Comparison of ENCODE assay signal across 20 cellular contexts in the genomic region with DNA sequence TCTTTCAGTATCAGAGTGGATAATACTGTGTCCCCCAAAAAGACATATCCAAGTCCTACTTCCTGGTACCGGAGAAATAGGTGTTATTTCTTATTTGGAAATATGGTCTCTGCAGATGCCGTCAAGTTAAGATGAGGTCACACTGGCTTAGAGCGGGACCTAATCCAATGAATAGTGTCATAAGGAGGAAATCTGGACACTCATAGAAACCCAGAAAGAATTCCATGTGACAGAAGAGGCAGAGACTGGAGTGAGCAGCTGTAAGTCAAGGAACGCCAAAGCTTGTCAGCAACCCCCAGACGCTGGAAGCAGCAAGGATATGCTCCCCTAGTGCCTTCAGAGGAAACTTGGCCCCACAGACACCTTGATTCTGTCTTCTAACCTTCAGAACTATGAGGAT.
"Had no signal": no experiment of that assay in that cellular context is flagged by ENCODE, and none has a peak within 500 bp of the region (broad histone marks: within the 10 kb centered on the region; RNA-seq: fewer than 3 reads in every experiment).

No MANE protein-coding gene starts in this region.

- H3K27ac ChIP-seq: esophagus squamous epithelium, gastrocnemius medialis, neural progenitor cell, parathyroid adenoma, thoracic aorta, tibial nerve, upper lobe of left lung had no signal

- H3K9me3 ChIP-seq: esophagus squamous epithelium, gastrocnemius medialis, mucosa of descending colon, thoracic aorta had no signal

- H3K4me3 ChIP-seq: esophagus squamous epithelium, gastrocnemius medialis, mucosa of descending colon, neural progenitor cell, thoracic aorta, tibial nerve, upper lobe of left lung had no signal

- H3K9ac ChIP-seq: neural progenitor cell, parathyroid adenoma had no signal

- DNase-seq: cerebellar nuclear complex; cortex of kidney; effector memory CD8-positive, alpha-beta T cell; erythroblast; esophagus squamous epithelium; gastrocnemius medialis; hippocampal formation; left colon; mesenchymal stem cell; mucosa of descending colon; naive thymus-derived CD4-positive, alpha-beta T cell; small intestine; stimulated activated CD4-positive, alpha-beta T cell treated with anti-CD3 and anti-CD28 coated beads, Interleukin-15, amount 100 ng/mL, for 24 hours; stimulated activated CD4-positive, alpha-beta T cell treated with anti-CD3 and anti-CD28 coated beads, Interleukin-2, amount 100 ng/mL, for 48 hours; stimulated activated naive B cell treated with anti-CD40 and anti-IgM and Interleukin-4, amounts not matched to agents 10 μg/mL and 1 μg/mL and 100 μg/mL, for 72 hours; upper lobe of left lung had no signal

- ATAC-seq: effector memory CD8-positive, alpha-beta T cell; gastrocnemius medialis; left colon; mucosa of descending colon; naive thymus-derived CD4-positive, alpha-beta T cell; stimulated activated naive B cell treated with anti-CD40 and anti-IgM and Interleukin-4, amounts not matched to agents 10 μg/mL and 1 μg/mL and 100 μg/mL, for 72 hours had no signal

- H2AFZ ChIP-seq: neural progenitor cell, parathyroid adenoma had no signal

- H3K4me1 ChIP-seq: gastrocnemius medialis, upper lobe of left lung had no signal

- H3K4me2 ChIP-seq: neural progenitor cell had no signal

- H3K79me2 ChIP-seq: parathyroid adenoma had no signal

- H3K36me3 ChIP-seq: esophagus squamous epithelium, gastrocnemius medialis, neural progenitor cell, thoracic aorta, tibial nerve, upper lobe of left lung had no signal

- H3K27me3 ChIP-seq: gastrocnemius medialis, neural progenitor cell, tibial nerve, upper lobe of left lung had no signal
